In genomic region chr5:1905108-1905507, GRCh38 we compare ENCODE assay signal across 35 cellular contexts. TPM values are rescaled to one million over a fixed set of nuclear protein-coding genes. Genes with fewer than 3 reads are reported as not detected.
"Had no signal": no experiment of that assay in that cellular context is flagged by ENCODE, and none has a peak within 500 bp of the region (broad histone marks: within the 10 kb centered on the region; RNA-seq: fewer than 3 reads in every experiment).

No MANE protein-coding gene starts in this region.

- H3K27me3 ChIP-seq: adrenal gland, ascending aorta, body of pancreas, brain microvascular endothelial cell, breast epithelium, cardiac muscle cell had no signal

- DNase-seq: activated effector memory CD4-positive, alpha-beta T cell treated with anti-CD3 and anti-CD28 coated beads, Interleukin-2, amount 50 U/mL, for 16 hours; activated effector memory CD4-positive, alpha-beta T cell treated with Interleukin-2 at 50 U/mL for 16 hours; activated gamma-delta T cell; activated gamma-delta T cell treated with Interleukin-2 at 50 U/mL for 16 hours; activated naive CD4-positive, alpha-beta T cell; activated naive CD4-positive, alpha-beta T cell treated with anti-CD3 and anti-CD28 coated beads for 36 hours; activated naive CD4-positive, alpha-beta T cell treated with anti-CD3 and anti-CD28 coated beads, Interleukin-2, amount 10 ng/mL, durations not matched to agents 7 days and 5 days; activated naive CD4-positive, alpha-beta T cell treated with anti-CD3 and anti-CD28 coated beads, Interleukin-2, amount 50 U/mL, for 16 hours; activated naive CD4-positive, alpha-beta T cell treated with Interleukin-2 at 50 U/mL for 16 hours; activated naive CD8-positive, alpha-beta T cell treated with anti-CD3 and anti-CD28 coated beads for 36 hours; activated naive CD8-positive, alpha-beta T cell treated with anti-CD3 and anti-CD28 coated beads, Interleukin-2, amount 10 ng/mL, durations not matched to agents 7 days and 5 days; activated naive CD8-positive, alpha-beta T cell treated with anti-CD3 and anti-CD28 coated beads, Interleukin-2, amount 50 U/mL, for 24 hours; activated T-cell treated with anti-CD3 and anti-CD28 coated beads, Interleukin-2, amount 50 U/mL, for 4 hours; activated T-cell treated with anti-CD3 and anti-CD28 coated beads, Interleukin-2, amount 50 U/mL, for 48 hours; activated T-cell treated with anti-CD3 and anti-CD28 coated beads, Interleukin-2, amount 50 U/mL, for 72 hours; adrenal gland; amniotic stem cell; amygdala; anterior cingulate cortex; aorta; body of pancreas; brain microvascular endothelial cell; caudate nucleus; central memory CD4-positive, alpha-beta T cell; cerebellar nuclear complex had no signal

- H3K36me3 ChIP-seq: adrenal gland, ascending aorta, brain microvascular endothelial cell, breast epithelium, cardiac muscle cell had no signal

- H3K9me3 ChIP-seq: adrenal gland, body of pancreas had no signal

- ATAC-seq: activated naive CD4-positive, alpha-beta T cell treated with anti-CD3 and anti-CD28 coated beads, Interleukin-2, amount 50 U/mL, for 72 hours; activated naive CD8-positive, alpha-beta T cell treated with anti-CD3 and anti-CD28 coated beads, Interleukin-2, amount 50 U/mL, for 24 hours; activated T-cell treated with anti-CD3 and anti-CD28 coated beads, Interleukin-2, amount 50 U/mL, for 4 hours; activated T-cell treated with anti-CD3 and anti-CD28 coated beads, Interleukin-2, amount 50 U/mL, for 72 hours; activated T-helper 17 cell treated with anti-CD3 and anti-CD28 coated beads, Interleukin-2, amount 50 U/mL, for 72 hours; body of pancreas had no signal

- FAIRE-seq: astrocyte, bronchial epithelial cell had no signal

- H3K4me1 ChIP-seq: adrenal gland, ascending aorta, body of pancreas, breast epithelium had no signal

- H3K4me3 ChIP-seq: adrenal gland, ascending aorta, body of pancreas, breast epithelium, cardiac muscle cell had no signal

- H3K27ac ChIP-seq: adrenal gland, ascending aorta, body of pancreas, brain microvascular endothelial cell, breast epithelium, cardiac muscle cell had no signal

RNA-seq across cellular contexts. Expression of gene IRX4, which starts 22.4 kb away (rescaled TPM):
- total RNA-seq: activated naive CD4-positive, alpha-beta T cell treated with anti-CD3 and anti-CD28 coated beads for 36 hours; activated naive CD4-positive, alpha-beta T cell treated with anti-CD3 and anti-CD28 coated beads, Interleukin-2, amount 50 U/mL, for 72 hours; activated naive CD8-positive, alpha-beta T cell treated with anti-CD3 and anti-CD28 coated beads for 36 hours; activated naive CD8-positive, alpha-beta T cell treated with anti-CD3 and anti-CD28 coated beads, Interleukin-2, amount 10 ng/mL, durations not matched to agents 7 days and 5 days; activated T-cell treated with anti-CD3 and anti-CD28 coated beads, Interleukin-2, amount 50 U/mL, for 4 hours; activated T-cell treated with anti-CD3 and anti-CD28 coated beads, Interleukin-2, amount 50 U/mL, for 72 hours; activated T-helper 1 cell treated with anti-CD3 and anti-CD28 coated beads, Interleukin-12 subunit alpha, Interleukin-12 subunit beta, Interleukin-2, Interleukin-4 antibody, amounts not matched to agents 30 ng/mL and 10 ng/mL and 1 ng/mL, durations not matched to agents 14 hours and 24 hours and 36 hours; activated T-helper 17 cell treated with anti-CD3 and anti-CD28 coated beads, Interleukin-2, amount 50 U/mL, for 72 hours; activated T-helper 2 cell treated with anti-CD3 and anti-CD28 coated beads, Interferon-gamma antibody, Interleukin-2, Interleukin-4, amounts not matched to agents 10 μg/mL and 5 μg/mL and 100 μg/mL, durations not matched to agents 14 hours and 24 hours and 36 hours; adrenal gland; aorta; ascending aorta; body of pancreas; chondrocyte had no signal
- polyA plus RNA-seq: aorta had no signal
